ENCODE assay signal across 21 cellular contexts in genomic region chr1:228335406-228336307, GRCh38.
DNase-seq lines count a peak whose midpoint lies in the region; TF ChIP-seq lines count a peak whose summit lies in the region.
"Had no signal": no experiment of that assay in that cellular context is flagged by ENCODE, and none has a peak within 500 bp of the region (broad histone marks: within the 10 kb centered on the region; RNA-seq: fewer than 3 reads in every experiment).

No MANE protein-coding gene starts in this region.

- no TSS peak for BruUV-seq in Calu3 (replicated peaks; lab: Mats Ljungman, UMichigan)

- TF ChIP-seq CTCF in CD14-positive monocyte (IDR thresholded peaks at IDR 0.05) (no peak), Calu3 (IDR thresholded peaks at IDR 0.05; ENCODE audit: unreplicated experiment) (no peak)

- intact Hi-C loops in CD14-positive monocyte (cut with micrococcal nuclease) = no loop called here
- intact Hi-C loops in posterior cingulate gyrus (cut with DNase I) = no loop called here
- intact Hi-C loops in Calu3 (cut with micrococcal nuclease; ENCODE audit: unreplicated experiment) = no loop called here

- no peaks in the 10 kb centered on the region for H3K9me3 Mint-ChIP-seq in activated T-cell treated with anti-CD3 and anti-CD28 coated beads, Interleukin-2, amount 50 U/mL, for 24 hours
- H3K9me3 Mint-ChIP-seq in CD14-positive monocyte (no peaks in the 10 kb centered on the region), Calu3 (ENCODE audit: low read depth, unreplicated experiment) (no peaks in the 10 kb centered on the region)
- H3K9me3 Mint-ChIP-seq: activated T-cell treated with anti-CD3 and anti-CD28 coated beads, Interleukin-2, amount 50 U/mL, for 4 hours; CD4-positive, alpha-beta T cell; GM23338; stimulated activated naive CD8-positive, alpha-beta T cell treated with anti-CD3 and anti-CD28 coated beads, Interleukin-15, Interleukin-2, amounts not matched to agents 100 ng/mL and 50 ng/mL, for 24 hours had no signal

- H3K36me3 Mint-ChIP-seq in activated T-cell treated with anti-CD3 and anti-CD28 coated beads, Interleukin-2, amount 50 U/mL, for 24 hours (ENCODE audit: low read depth) = peaks cover 29% of the 10 kb centered on the region
- H3K36me3 Mint-ChIP-seq in CD14-positive monocyte (no peaks in the 10 kb centered on the region), Calu3 (ENCODE audit: insufficient read depth, unreplicated experiment) (peaks cover 3% of the 10 kb centered on the region)

- no peak overlapping the region for H3K4me3 Mint-ChIP-seq in activated T-cell treated with anti-CD3 and anti-CD28 coated beads, Interleukin-2, amount 50 U/mL, for 24 hours
- no peak overlapping the region for H3K4me3 Mint-ChIP-seq in CD14-positive monocyte
- H3K4me3 Mint-ChIP-seq in Calu3 (ENCODE audit: low read depth, unreplicated experiment) = no peak overlapping the region
- H3K4me3 Mint-ChIP-seq: activated T-cell treated with anti-CD3 and anti-CD28 coated beads, Interleukin-2, amount 50 U/mL, for 4 hours; CD4-positive, alpha-beta T cell; GM23338; stimulated activated naive CD8-positive, alpha-beta T cell treated with anti-CD3 and anti-CD28 coated beads, Interleukin-15, Interleukin-2, amounts not matched to agents 100 ng/mL and 50 ng/mL, for 24 hours had no signal

- CTCF ChIA-PET in Calu3 (lab: Charles Lee) = no interaction called here

- no peak overlapping the region for H3K27ac Mint-ChIP-seq in activated T-cell treated with anti-CD3 and anti-CD28 coated beads, Interleukin-2, amount 50 U/mL, for 24 hours
- no peak overlapping the region for H3K27ac Mint-ChIP-seq in CD14-positive monocyte
- H3K27ac Mint-ChIP-seq in Calu3 (ENCODE audit: unreplicated experiment) = no peak overlapping the region
- H3K27ac Mint-ChIP-seq: CD4-positive, alpha-beta T cell; GM23338; stimulated activated naive CD8-positive, alpha-beta T cell treated with anti-CD3 and anti-CD28 coated beads, Interleukin-15, Interleukin-2, amounts not matched to agents 100 ng/mL and 50 ng/mL, for 24 hours had no signal

- no peaks in the 10 kb centered on the region for H3K27me3 Mint-ChIP-seq in activated T-cell treated with anti-CD3 and anti-CD28 coated beads, Interleukin-2, amount 50 U/mL, for 24 hours
- H3K27me3 Mint-ChIP-seq in CD14-positive monocyte (ENCODE audit: low read depth in 3 of 3) (no peaks in the 10 kb centered on the region), Calu3 (ENCODE audit: unreplicated experiment) (no peaks in the 10 kb centered on the region)
- H3K27me3 Mint-ChIP-seq: CD4-positive, alpha-beta T cell; stimulated activated naive CD8-positive, alpha-beta T cell treated with anti-CD3 and anti-CD28 coated beads, Interleukin-15, Interleukin-2, amounts not matched to agents 100 ng/mL and 50 ng/mL, for 24 hours had no signal

- DNase-seq in activated T-cell treated with anti-CD3 and anti-CD28 coated beads, Interleukin-2, amount 50 U/mL, for 24 hours = peak; percentile 11
- DNase-seq in activated T-cell treated with anti-CD3 and anti-CD28 coated beads, Interleukin-2, amount 50 U/mL, for 48 hours = no peak
- DNase-seq in CD14-positive monocyte (ENCODE audit: low spot score) (peak; percentile 30), islet precursor cell (peak; percentile 41), posterior cingulate gyrus (peak in 7 of 10 donors; percentile 2 to 70 (median 12)), ureter (ENCODE audit: low spot score) (no peak), Calu3 (no peak), GOT3 (lab: John Stamatoyannopoulos, UW) (no peak)
- DNase-seq: activated CD4-positive, alpha-beta T cell treated with anti-CD3 and anti-CD28 coated beads for 4 hours; activated naive CD4-positive, alpha-beta T cell; activated T-cell treated with anti-CD3 and anti-CD28 coated beads, Interleukin-2, amount 50 U/mL, for 4 hours; esophagus squamous epithelium; hippocampal formation; mesenchymal stem cell; NCI-H1048; NCI-H446; NCI-H774; testis had no signal

- no peaks in the 10 kb centered on the region for H3K4me1 Mint-ChIP-seq in activated T-cell treated with anti-CD3 and anti-CD28 coated beads, Interleukin-2, amount 50 U/mL, for 24 hours (ENCODE audit: low read depth)
- H3K4me1 Mint-ChIP-seq in CD14-positive monocyte = no peaks in the 10 kb centered on the region
- H3K4me1 Mint-ChIP-seq in Calu3 (ENCODE audit: low read depth, unreplicated experiment) = no peaks in the 10 kb centered on the region
- H3K4me1 Mint-ChIP-seq: GM23338 had no signal

Comparison
In these comparisons a context has a peak if more than half of its experiments do, and no peak if none do; other contexts are left out.
1. DNase-seq: peak in activated T-cell treated with anti-CD3 and anti-CD28 coated beads, Interleukin-2, amount 50 U/mL, for 24 hours (single experiment), CD14-positive monocyte (single experiment), islet precursor cell (single experiment) and posterior cingulate gyrus (7 of 10); none in activated T-cell treated with anti-CD3 and anti-CD28 coated beads, Interleukin-2, amount 50 U/mL, for 48 hours (0 of 2), ureter (single experiment), Calu3 (single experiment) and GOT3 (single experiment).